In genomic region chr21:36205962-36206361, GRCh38 we compare ENCODE assay signal across 23 cellular contexts.
"Had no signal": no experiment of that assay in that cellular context is flagged by ENCODE, and none has a peak within 500 bp of the region (broad histone marks: within the 10 kb centered on the region; RNA-seq: fewer than 3 reads in every experiment).

No MANE protein-coding gene starts in this region.

- FAIRE-seq: endometrium, urothelium cell line had no signal

- H3K4me2 ChIP-seq: smooth muscle cell had no signal

- ATAC-seq: gastroesophageal sphincter; left lobe of liver; mucosa of descending colon; naive thymus-derived CD8-positive, alpha-beta T cell; right cardiac atrium had no signal

- H3K36me3 ChIP-seq: ovary had no signal

- H3K9me3 Mint-ChIP-seq: naive thymus-derived CD8-positive, alpha-beta T cell; type B pancreatic cell had no signal

- H3K4me3 Mint-ChIP-seq: naive thymus-derived CD8-positive, alpha-beta T cell; type B pancreatic cell had no signal

- H3K4me1 ChIP-seq: gastroesophageal sphincter had no signal

- H3K27ac Mint-ChIP-seq: type B pancreatic cell had no signal

- DNase-seq: cortex of kidney; dorsolateral prefrontal cortex; effector memory CD4-positive, alpha-beta T cell; foreskin fibroblast; glutamatergic neuron; islet precursor cell; mammary epithelial cell; mucosa of descending colon; naive thymus-derived CD8-positive, alpha-beta T cell; ovary; right cardiac atrium; stimulated activated CD4-positive, alpha-beta T cell treated with anti-CD3 and anti-CD28 coated beads, Interleukin-2, amount 100 ng/mL, for 48 hours; stimulated activated naive CD4-positive, alpha-beta T cell treated with Interleukin-2 at 50 U/mL for 16 hours had no signal

- H3K27me3 Mint-ChIP-seq: naive thymus-derived CD8-positive, alpha-beta T cell; progenitor cell of endocrine pancreas; type B pancreatic cell had no signal

- H3K9me3 ChIP-seq: esophagus muscularis mucosa, gastroesophageal sphincter, mucosa of descending colon, neutrophil, ovary had no signal

- H3K4me3 ChIP-seq: dorsolateral prefrontal cortex, esophagus muscularis mucosa, gastroesophageal sphincter, mucosa of descending colon, ovary, smooth muscle cell had no signal

- H3K27me3 ChIP-seq: dorsolateral prefrontal cortex, esophagus muscularis mucosa, gastroesophageal sphincter, neutrophil, ovary had no signal

- H3K27ac ChIP-seq: dorsolateral prefrontal cortex, epithelial cell of prostate, esophagus muscularis mucosa, gastroesophageal sphincter, neutrophil, ovary had no signal
